ENCODE assay signal across 32 cellular contexts in genomic region chr4:8150152-8151090, GRCh38. TPM values are rescaled to one million over a fixed set of nuclear protein-coding genes. Genes with fewer than 3 reads are reported as not detected.
A peak's percentile ranks its signal among the peaks of the same experiment; 100 is the strongest.
DNase-seq lines count a peak whose midpoint lies in the region; ATAC-seq, FAIRE-seq and TF ChIP-seq lines count a peak whose summit lies in the region.
"Had no signal": no experiment of that assay in that cellular context is flagged by ENCODE, and none has a peak within 500 bp of the region (broad histone marks: within the 10 kb centered on the region; RNA-seq: fewer than 3 reads in every experiment).

No MANE protein-coding gene starts in this region.

- FAIRE-seq in D721Med (lab: Jason Lieb, UNC) = no peak
- FAIRE-seq: A204.1, endothelial cell of umbilical vein, GM12878, HepG2, pancreas had no signal

- H3K9ac ChIP-seq in endodermal cell (ENCODE audit: extremely low read depth, low read length, poor library complexity, severe bottlenecking) (no peak overlapping the region), neuronal stem cell (ENCODE audit: low read depth, low read length, poor library complexity) (no peak overlapping the region)
- H3K9ac ChIP-seq: SK-N-SH had no signal

- TF ChIP-seq EP300 in stomach (IDR thresholded peaks at IDR 0.05) = no peak

- WGBS in endodermal cell (ENCODE audit: insufficient coverage in 1 of 2, insufficient read length in 1 of 2), 2 experiments = 81 to 88% methylated on average over 23 to 29 of the region's 29 CpGs
- no CpG with 5 or more reads among the region's 29 CpGs for WGBS in neuronal stem cell (ENCODE audit: extremely low coverage in 2 of 2, insufficient read length in 2 of 2, insufficient replicate concordance in 1 of 2), 2 donors
- 74 to 81% (median 78%) methylated on average over 25 to 29 of the region's 29 CpGs for WGBS in stomach, 5 donors

- peak overlapping the region; percentile 7 for H3K4ac ChIP-seq in neuronal stem cell (ENCODE audit: low read length)

- TF ChIP-seq CTCF in right atrium auricular region (IDR thresholded peaks at IDR 0.05) = no peak
- TF ChIP-seq CTCF in endodermal cell (conservative IDR thresholded peaks at IDR 0.05) = no peak
- no peak for TF ChIP-seq CTCF in D721Med (IDR thresholded peaks at IDR 0.05; ENCODE audit: insufficient read depth, missing control alignments)
- no peak for TF ChIP-seq CTCF in stomach (IDR thresholded peaks at IDR 0.05)

- no peak overlapping the region for H2BK120ac ChIP-seq in neuronal stem cell (ENCODE audit: low read depth, low read length)

- H2AFZ ChIP-seq in neuronal stem cell (ENCODE audit: low read length) = no peak overlapping the region

- H4K8ac ChIP-seq in neuronal stem cell (ENCODE audit: low read depth, low read length) = no peak overlapping the region

- ATAC-seq in Right ventricle myocardium inferior (no peak), HG02763 (IDR thresholded peaks at IDR 0.05; ENCODE audit: unreplicated experiment) (no peak)
- ATAC-seq: GM12878, HCT116, HepG2, pancreas, sciatic nerve had no signal

- no peak overlapping the region for H3K14ac ChIP-seq in neuronal stem cell (ENCODE audit: low read length)

- peak overlapping the region; percentile 18 for H3K18ac ChIP-seq in neuronal stem cell (ENCODE audit: low read length)

- POLR2A ChIA-PET in CD8-positive, alpha-beta memory T cell (lab: Charles Lee) = no interaction called here

- no peak overlapping the region for H3K4me2 ChIP-seq in neuronal stem cell (ENCODE audit: insufficient read depth, low read length, poor library complexity, severe bottlenecking)
- H3K4me2 ChIP-seq: SK-N-SH had no signal

- H3K27ac Mint-ChIP-seq in endodermal cell = no peak overlapping the region
- H3K27ac Mint-ChIP-seq in CD8-positive, alpha-beta memory T cell = no peak overlapping the region
- H3K27ac Mint-ChIP-seq: activated naive CD8-positive, alpha-beta T cell treated with anti-CD3 and anti-CD28 coated beads for 36 hours; activated T-helper 2 cell treated with anti-CD3 and anti-CD28 coated beads, Interferon-gamma antibody, Interleukin-2, Interleukin-4, amounts not matched to agents 10 μg/mL and 5 μg/mL and 100 μg/mL, durations not matched to agents 14 hours and 24 hours and 36 hours had no signal

- peaks cover 7% of the 10 kb centered on the region for H3K4me1 Mint-ChIP-seq in endodermal cell
- no peaks in the 10 kb centered on the region for H3K4me1 Mint-ChIP-seq in CD8-positive, alpha-beta memory T cell
- H3K4me1 Mint-ChIP-seq: activated naive CD8-positive, alpha-beta T cell treated with anti-CD3 and anti-CD28 coated beads for 36 hours had no signal

- H3K27me3 ChIP-seq in right atrium auricular region (no peaks in the 10 kb centered on the region), endodermal cell (ENCODE audit: control insufficient read depth, insufficient read depth, low read length, poor library complexity, severe bottlenecking) (peaks cover 5% of the 10 kb centered on the region), neuronal stem cell (ENCODE audit: control insufficient read depth in 3 of 3, insufficient read depth in 3 of 3, low read depth in 1 of 3, low read length in 3 of 3) (peaks cover 0 to 74% (median 0%) of the 10 kb centered on the region in 3 experiments), stomach (peaks cover 0 to 6% (median 0%) of the 10 kb centered on the region in 3 donors)
- no peaks in the 10 kb centered on the region for H3K27me3 ChIP-seq in CD8-positive, alpha-beta memory T cell (ENCODE audit: insufficient read depth, low read length, poor library complexity, severe bottlenecking)
- H3K27me3 ChIP-seq: BE2C, heart right ventricle, pancreas had no signal

- no peak overlapping the region for H3K4me3 Mint-ChIP-seq in endodermal cell
- H3K4me3 Mint-ChIP-seq in CD8-positive, alpha-beta memory T cell = no peak overlapping the region
- H3K4me3 Mint-ChIP-seq: activated naive CD8-positive, alpha-beta T cell treated with anti-CD3 and anti-CD28 coated beads for 36 hours; central memory CD8-positive, alpha-beta T cell had no signal

- peaks cover 3% of the 10 kb centered on the region for H3K27me3 Mint-ChIP-seq in endodermal cell (ENCODE audit: insufficient read depth)
- H3K27me3 Mint-ChIP-seq in CD8-positive, alpha-beta memory T cell = no peaks in the 10 kb centered on the region

- H3K9me3 ChIP-seq in right atrium auricular region (no peaks in the 10 kb centered on the region), endodermal cell (ENCODE audit: control insufficient read depth, low read length) (no peaks in the 10 kb centered on the region), neuronal stem cell (replicated peaks in 1 of 2; ENCODE audit: control insufficient read depth in 2 of 2, insufficient read depth in 1 of 2, low read depth in 1 of 2, low read length in 2 of 2) (no peaks in the 10 kb centered on the region), stomach (no peaks in the 10 kb centered on the region)
- H3K9me3 ChIP-seq in CD8-positive, alpha-beta memory T cell (ENCODE audit: low read length) = no peaks in the 10 kb centered on the region
- H3K9me3 ChIP-seq: BE2C, heart right ventricle, pancreas, SK-N-SH had no signal

- DNase-seq in Right ventricle myocardium inferior (ENCODE audit: missing footprints) (peak; percentile 59), right atrium auricular region (ENCODE audit: low spot score) (no peak), endodermal cell (peak; percentile 40), neuronal stem cell (ENCODE audit: low spot score) (no peak), D721Med (ENCODE audit: insufficient read length, low spot score) (no peak), stomach (no peak)
- no peak for DNase-seq in CD8-positive, alpha-beta memory T cell
- DNase-seq: activated CD4-positive, alpha-beta T cell treated with anti-CD3 and anti-CD28 coated beads, Interleukin-2, amount 50 U/mL, for 48 hours; activated naive CD8-positive, alpha-beta T cell treated with anti-CD3 and anti-CD28 coated beads for 36 hours; BE2C; dermis blood vessel endothelial cell; Kasumi-1; mesendoderm; MV-4-11; NCI-H2171 treated with DMSO at 0.1 percent for 48 hours; NCI-H526; SK-N-SH; stimulated activated CD4-positive, alpha-beta T cell treated with anti-CD3 and anti-CD28 coated beads, Interleukin-15, amount 100 ng/mL, for 24 hours; trophoblast cell had no signal

- H2AK5ac ChIP-seq in neuronal stem cell (ENCODE audit: low read depth, low read length) = peak overlapping the region; percentile 12

- no peak for TF ChIP-seq POLR2A in stomach (IDR thresholded peaks at IDR 0.05)

- no peak overlapping the region for H2BK15ac ChIP-seq in neuronal stem cell (ENCODE audit: low read length)

- no peak overlapping the region for H3K27ac ChIP-seq in right atrium auricular region
- no peak overlapping the region for H3K27ac ChIP-seq in endodermal cell (ENCODE audit: low read depth, low read length)
- H3K27ac ChIP-seq in neuronal stem cell (replicated peaks; ENCODE audit: low read length) = no peak overlapping the region
- no peak overlapping the region for H3K27ac ChIP-seq in stomach
- no peak overlapping the region for H3K27ac ChIP-seq in CD8-positive, alpha-beta memory T cell (ENCODE audit: low read depth, low read length)
- H3K27ac ChIP-seq: heart right ventricle, HL-60, pancreas, VCaP had no signal

- H3K23ac ChIP-seq in neuronal stem cell (ENCODE audit: low read depth, low read length, poor library complexity) = peak overlapping the region; percentile 7

- no peak overlapping the region for H2BK5ac ChIP-seq in neuronal stem cell (ENCODE audit: low read length)

- H3K9me3 Mint-ChIP-seq in endodermal cell = no peaks in the 10 kb centered on the region
- no peaks in the 10 kb centered on the region for H3K9me3 Mint-ChIP-seq in CD8-positive, alpha-beta memory T cell
- H3K9me3 Mint-ChIP-seq: activated naive CD8-positive, alpha-beta T cell treated with anti-CD3 and anti-CD28 coated beads for 36 hours; activated T-helper 2 cell treated with anti-CD3 and anti-CD28 coated beads, Interferon-gamma antibody, Interleukin-2, Interleukin-4, amounts not matched to agents 10 μg/mL and 5 μg/mL and 100 μg/mL, durations not matched to agents 14 hours and 24 hours and 36 hours; central memory CD8-positive, alpha-beta T cell had no signal

- H3K79me1 ChIP-seq in neuronal stem cell (ENCODE audit: low read depth, low read length) = peaks cover 3% of the 10 kb centered on the region

- H3K36me3 Mint-ChIP-seq in endodermal cell (ENCODE audit: low read depth) = no peaks in the 10 kb centered on the region
- peaks cover 0 to 3% (median 0%) of the 10 kb centered on the region in 3 donors for H3K36me3 Mint-ChIP-seq in CD8-positive, alpha-beta memory T cell
- H3K36me3 Mint-ChIP-seq: activated naive CD8-positive, alpha-beta T cell treated with anti-CD3 and anti-CD28 coated beads for 36 hours had no signal

- H3K4me3 ChIP-seq in right atrium auricular region (no peak overlapping the region), endodermal cell (ENCODE audit: low read length) (no peak overlapping the region), neuronal stem cell (ENCODE audit: low read length in 2 of 2) (no peak overlapping the region), stomach (no peak overlapping the region)
- no peak overlapping the region for H3K4me3 ChIP-seq in CD8-positive, alpha-beta memory T cell (ENCODE audit: low read length)
- H3K4me3 ChIP-seq: GM12878, heart right ventricle, pancreas had no signal

- intact Hi-C loops in Right ventricle myocardium inferior (cut with DNase I) (no loop called here), stomach (cut with DNase I; ENCODE audit: low total_unique reads) (no loop called here)

- CTCF ChIA-PET in CD8-positive, alpha-beta memory T cell (lab: Charles Lee) = no interaction called here

- H3K4me1 ChIP-seq in right atrium auricular region (peaks cover 0 to 13% of the 10 kb centered on the region in 2 donors), endodermal cell (ENCODE audit: control insufficient read depth, insufficient read depth, low read length) (no peaks in the 10 kb centered on the region), neuronal stem cell (ENCODE audit: control insufficient read depth in 2 of 2, insufficient read depth in 1 of 2, low read depth in 1 of 2, low read length in 2 of 2) (no peaks in the 10 kb centered on the region), stomach (peaks cover 0 to 9% (median 4%) of the 10 kb centered on the region in 4 donors)
- H3K4me1 ChIP-seq in CD8-positive, alpha-beta memory T cell (ENCODE audit: insufficient read depth, low read length) = no peaks in the 10 kb centered on the region
- H3K4me1 ChIP-seq: BE2C had no signal

- H2BK12ac ChIP-seq in neuronal stem cell (ENCODE audit: low read length) = no peak overlapping the region

- H4K91ac ChIP-seq in neuronal stem cell (ENCODE audit: low read depth, low read length, poor library complexity) = no peak overlapping the region

- no peaks in the 10 kb centered on the region for H3K36me3 ChIP-seq in right atrium auricular region
- H3K36me3 ChIP-seq in endodermal cell (ENCODE audit: control insufficient read depth, insufficient read depth, low read length) = no peaks in the 10 kb centered on the region
- no peaks in the 10 kb centered on the region for H3K36me3 ChIP-seq in neuronal stem cell (replicated peaks in 1 of 2; ENCODE audit: control insufficient read depth in 2 of 2, insufficient read depth in 2 of 2, low read length in 2 of 2)
- no peaks in the 10 kb centered on the region for H3K36me3 ChIP-seq in stomach
- H3K36me3 ChIP-seq in CD8-positive, alpha-beta memory T cell (ENCODE audit: insufficient read depth, low read length) = no peaks in the 10 kb centered on the region
- H3K36me3 ChIP-seq: BE2C, heart right ventricle, pancreas had no signal

RNA-seq across cellular contexts. Expression of gene ABLIM2, which starts 8.2 kb away (rescaled TPM):
- total RNA-seq in Right ventricle myocardium inferior (24.9 TPM), right atrium auricular region (10 to 100 TPM in 1 of 2 donors, 1 to 10 TPM in 1; 5.7 to 11.2 TPM), endodermal cell (1 to 10 TPM in 1 of 2 donors, under 1 TPM in 1; 0.35 to 1.6 TPM), stomach (10 to 100 TPM in 2 of 5 donors, 1 to 10 TPM in 3; 3.1 to 28.0 (median 9.4) TPM)
- polyA plus RNA-seq in endodermal cell (2013, experiment 1 of 2) = 1.4 TPM
- 2.5 TPM for polyA plus RNA-seq in endodermal cell (2013, experiment 2 of 2)
- 0.78 TPM for polyA plus RNA-seq in neuronal stem cell (2013, experiment 1 of 2)
- polyA plus RNA-seq in neuronal stem cell (2013, experiment 2 of 2) = 0.93 TPM
- 1 to 10 TPM; 2.3 to 5.8 (median 2.4) TPM for polyA plus RNA-seq in stomach
- 1 to 10 TPM in 1 of 2 experiments, under 1 TPM in 1; 0.72 to 1.1 TPM for total RNA-seq in CD8-positive, alpha-beta memory T cell
- polyA plus RNA-seq in CD8-positive, alpha-beta memory T cell = 1.2 TPM

RNA-seq across cellular contexts. Expression of gene SH3TC1, which starts 48.7 kb away (rescaled TPM):
- total RNA-seq in Right ventricle myocardium inferior (11.2 TPM), right atrium auricular region (10 to 100 TPM in 1 of 2 donors, 1 to 10 TPM in 1; 8.9 to 13.9 TPM), endodermal cell (1 to 10 TPM; 1.9 to 2.6 TPM), stomach (10 to 100 TPM; 22.8 to 96.2 (median 52.5) TPM)
- 0.39 TPM for polyA plus RNA-seq in endodermal cell (2013, experiment 1 of 2)
- 0.58 TPM for polyA plus RNA-seq in endodermal cell (2013, experiment 2 of 2)
- polyA plus RNA-seq in neuronal stem cell (2013, experiment 1 of 2) = 0.13 TPM
- 0.08 TPM for polyA plus RNA-seq in neuronal stem cell (2013, experiment 2 of 2)
- 10 to 100 TPM; 12.0 to 18.2 (median 13.9) TPM for polyA plus RNA-seq in stomach
- total RNA-seq in CD8-positive, alpha-beta memory T cell = 1 to 10 TPM; 7.5 to 8.9 TPM
- polyA plus RNA-seq in CD8-positive, alpha-beta memory T cell = 12.2 TPM

Comparison
In these comparisons a context has a peak if more than half of its experiments do, and no peak if none do; other contexts are left out.
1. DNase-seq: peak in Right ventricle myocardium inferior (single experiment) and endodermal cell (single experiment); none in right atrium auricular region (single experiment), neuronal stem cell (single experiment), D721Med (single experiment), stomach (single experiment) and CD8-positive, alpha-beta memory T cell (0 of 5).